ENCODE assay signal across 8 cellular contexts in the genomic region with DNA sequence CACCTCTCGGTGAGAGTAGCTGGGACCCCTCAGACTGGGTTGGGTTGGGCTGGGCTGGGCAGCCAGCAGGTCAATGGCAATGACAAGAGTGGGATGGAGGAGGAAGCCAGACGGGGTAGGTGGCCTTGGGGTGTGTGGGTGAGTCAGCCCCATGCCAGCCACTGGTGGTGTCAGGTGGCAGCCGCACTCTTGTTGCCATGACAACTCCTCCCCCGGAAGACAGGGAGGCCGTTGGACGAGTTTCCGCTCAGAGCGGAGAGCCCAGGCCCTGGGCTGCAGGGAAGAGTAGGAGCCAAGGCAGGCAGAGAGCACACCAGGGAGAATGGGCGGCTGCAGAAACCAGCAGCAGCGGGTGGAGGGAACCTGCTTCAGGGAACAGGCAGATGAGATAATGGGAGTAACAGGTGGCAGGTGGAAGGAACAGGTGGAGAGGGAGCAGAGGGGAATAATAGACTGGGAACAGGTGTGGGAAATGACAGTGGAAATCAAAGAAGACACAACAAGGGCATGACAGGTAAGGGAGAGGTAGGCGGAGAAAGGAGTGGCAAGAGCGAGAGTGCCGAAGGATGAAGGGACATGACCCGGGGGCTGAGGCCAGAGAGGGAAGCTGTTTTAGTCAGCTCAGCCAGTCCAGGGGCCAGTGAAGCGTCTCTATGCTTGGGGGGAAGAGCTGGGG. TPM values are rescaled to one million over a fixed set of nuclear protein-coding genes. Genes with fewer than 3 reads are reported as not detected.
DNase-seq lines count a peak whose midpoint lies in the region; ATAC-seq and TF ChIP-seq lines count a peak whose summit lies in the region.

No MANE protein-coding gene starts in this region.

- TF ChIP-seq CTCF in HEK293 (tag by site-specific recombination; IDR thresholded peaks at IDR 0.05) (no peak), WERI-Rb-1 (IDR thresholded peaks at IDR 0.05; ENCODE audit: low read depth, low read length) (no peak)

- peaks cover 20% of the 10 kb centered on the region for H3K27me3 Mint-ChIP-seq in stimulated activated naive CD8-positive, alpha-beta T cell treated with anti-CD3 and anti-CD28 coated beads, Interleukin-15, Interleukin-2, amounts not matched to agents 100 ng/mL and 50 ng/mL, for 24 hours

- no peaks in the 10 kb centered on the region for H3K9me3 Mint-ChIP-seq in stimulated activated naive CD8-positive, alpha-beta T cell treated with anti-CD3 and anti-CD28 coated beads, Interleukin-15, Interleukin-2, amounts not matched to agents 100 ng/mL and 50 ng/mL, for 24 hours

- H3K27ac ChIP-seq in HEK293 (ENCODE audit: extremely low read depth, low read depth, low read length), result no peak overlapping the region
- H3K27ac ChIP-seq in WERI-Rb-1, result no peak overlapping the region

- CTCF ChIA-PET in HEK293 (lab: Yijun Ruan, JAX), result interaction anchor here (1.1 kb wide), 1 partner anchor 42 kb away, joined by 4 read pairs; a partner anchor contains a TSS

- H3K9me3 ChIP-seq in HEK293 (ENCODE audit: control insufficient read depth, insufficient read depth, low read depth, low read length) (no peaks in the 10 kb centered on the region), WERI-Rb-1 (ENCODE audit: severe bottlenecking) (no peaks in the 10 kb centered on the region)

- H3K36me3 Mint-ChIP-seq in stimulated activated naive CD8-positive, alpha-beta T cell treated with anti-CD3 and anti-CD28 coated beads, Interleukin-15, Interleukin-2, amounts not matched to agents 100 ng/mL and 50 ng/mL, for 24 hours (ENCODE audit: low read depth), result no peaks in the 10 kb centered on the region

- H3K27me3 ChIP-seq in WERI-Rb-1 (ENCODE audit: insufficient read depth, low read depth, severe bottlenecking), result no peaks in the 10 kb centered on the region

- peak overlapping the region; percentile 43 for H3K4me3 Mint-ChIP-seq in stimulated activated naive CD8-positive, alpha-beta T cell treated with anti-CD3 and anti-CD28 coated beads, Interleukin-15, Interleukin-2, amounts not matched to agents 100 ng/mL and 50 ng/mL, for 24 hours

- H3K4me1 ChIP-seq in HEK293 (ENCODE audit: control insufficient read depth, insufficient read depth, low read length), result peaks cover 11% of the 10 kb centered on the region; the same call in 1 of the 2 replicates

- ATAC-seq in left colon, result peak; percentile 72
- no peak for ATAC-seq in HG03139 (IDR thresholded peaks at IDR 0.05; ENCODE audit: unreplicated experiment)
- no peak for ATAC-seq in HG03457 (IDR thresholded peaks at IDR 0.05; ENCODE audit: unreplicated experiment)

- POLR2A ChIA-PET in HEK293 (lab: Yijun Ruan, JAX), result no interaction called here

- intact Hi-C loops in left colon (cut with DNase I, micrococcal nuclease), result no loop called here

- H3K36me3 ChIP-seq in HEK293 (ENCODE audit: control insufficient read depth in 2 of 2, insufficient read depth in 1 of 2, low read length in 2 of 2), result peaks cover 0 to 36% of the 10 kb centered on the region in 2 experiments; a peak in 2 of 3 replicates
- peaks cover 55% of the 10 kb centered on the region for H3K36me3 ChIP-seq in WERI-Rb-1

- H3K4me1 Mint-ChIP-seq in stimulated activated naive CD8-positive, alpha-beta T cell treated with anti-CD3 and anti-CD28 coated beads, Interleukin-15, Interleukin-2, amounts not matched to agents 100 ng/mL and 50 ng/mL, for 24 hours (ENCODE audit: low read depth), result peaks cover 15% of the 10 kb centered on the region

- peak; percentile 44 for DNase-seq in NCI-H2227 treated with DMSO at 0.1 percent for 48 hours (lab: John Stamatoyannopoulos, UW)
- DNase-seq in amniotic epithelial cell (ENCODE audit: low read depth), result peak; percentile 72
- peak; percentile 42 to 81 for DNase-seq in left colon
- DNase-seq in WERI-Rb-1, result no peak

- H3K27ac Mint-ChIP-seq in stimulated activated naive CD8-positive, alpha-beta T cell treated with anti-CD3 and anti-CD28 coated beads, Interleukin-15, Interleukin-2, amounts not matched to agents 100 ng/mL and 50 ng/mL, for 24 hours, result peak overlapping the region; percentile 67

- H3K4me3 ChIP-seq in HEK293 (ENCODE audit: low read depth, low read length), result peak overlapping the region; percentile 6
- no peak overlapping the region for H3K4me3 ChIP-seq in WERI-Rb-1 (ENCODE audit: low read depth, low read length)

TF ChIP-seq in HEK293, 187 proteins besides CTCF, POLR2A, EP300 and RAD21 (continues in another document):
- TF ChIP-seq, protein P1, sequence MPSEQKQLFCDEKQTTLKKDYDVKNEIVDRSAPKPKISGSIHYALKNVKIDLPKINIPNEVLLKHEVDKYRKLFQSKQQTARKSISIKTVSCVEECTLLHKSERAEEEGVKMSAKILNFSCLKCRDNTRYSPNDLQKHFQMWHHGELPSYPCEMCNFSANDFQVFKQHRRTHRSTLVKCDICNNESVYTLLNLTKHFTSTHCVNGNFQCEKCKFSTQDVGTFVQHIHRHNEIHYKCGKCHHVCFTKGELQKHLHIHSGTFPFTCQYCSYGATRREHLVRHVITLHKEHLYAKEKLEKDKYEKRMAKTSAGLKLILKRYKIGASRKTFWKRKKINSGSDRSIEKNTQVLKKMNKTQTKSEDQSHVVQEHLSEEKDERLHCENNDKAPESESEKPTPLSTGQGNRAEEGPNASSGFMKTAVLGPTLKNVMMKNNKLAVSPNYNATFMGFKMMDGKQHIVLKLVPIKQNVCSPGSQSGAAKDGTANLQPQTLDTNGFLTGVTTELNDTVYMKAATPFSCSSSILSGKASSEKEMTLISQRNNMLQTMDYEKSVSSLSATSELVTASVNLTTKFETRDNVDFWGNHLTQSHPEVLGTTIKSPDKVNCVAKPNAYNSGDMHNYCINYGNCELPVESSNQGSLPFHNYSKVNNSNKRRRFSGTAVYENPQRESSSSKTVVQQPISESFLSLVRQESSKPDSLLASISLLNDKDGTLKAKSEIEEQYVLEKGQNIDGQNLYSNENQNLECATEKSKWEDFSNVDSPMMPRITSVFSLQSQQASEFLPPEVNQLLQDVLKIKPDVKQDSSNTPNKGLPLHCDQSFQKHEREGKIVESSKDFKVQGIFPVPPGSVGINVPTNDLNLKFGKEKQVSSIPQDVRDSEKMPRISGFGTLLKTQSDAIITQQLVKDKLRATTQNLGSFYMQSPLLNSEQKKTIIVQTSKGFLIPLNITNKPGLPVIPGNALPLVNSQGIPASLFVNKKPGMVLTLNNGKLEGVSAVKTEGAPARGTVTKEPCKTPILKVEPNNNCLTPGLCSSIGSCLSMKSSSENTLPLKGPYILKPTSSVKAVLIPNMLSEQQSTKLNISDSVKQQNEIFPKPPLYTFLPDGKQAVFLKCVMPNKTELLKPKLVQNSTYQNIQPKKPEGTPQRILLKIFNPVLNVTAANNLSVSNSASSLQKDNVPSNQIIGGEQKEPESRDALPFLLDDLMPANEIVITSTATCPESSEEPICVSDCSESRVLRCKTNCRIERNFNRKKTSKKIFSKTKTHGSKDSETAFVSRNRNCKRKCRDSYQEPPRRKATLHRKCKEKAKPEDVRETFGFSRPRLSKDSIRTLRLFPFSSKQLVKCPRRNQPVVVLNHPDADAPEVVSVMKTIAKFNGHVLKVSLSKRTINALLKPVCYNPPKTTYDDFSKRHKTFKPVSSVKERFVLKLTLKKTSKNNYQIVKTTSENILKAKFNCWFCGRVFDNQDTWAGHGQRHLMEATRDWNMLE (tag by site-specific recombination; conservative IDR thresholded peaks at IDR 0.05; ENCODE audit: low read depth), result no peak
- TF ChIP-seq SCRT1 (tag by site-specific recombination; IDR thresholded peaks at IDR 0.05; ENCODE audit: borderline replicate concordance), result peak; percentile 100
- peak; percentile 76 for TF ChIP-seq ZNF140 (tag by site-specific recombination; IDR thresholded peaks at IDR 0.05)
- TF ChIP-seq, protein P2, sequence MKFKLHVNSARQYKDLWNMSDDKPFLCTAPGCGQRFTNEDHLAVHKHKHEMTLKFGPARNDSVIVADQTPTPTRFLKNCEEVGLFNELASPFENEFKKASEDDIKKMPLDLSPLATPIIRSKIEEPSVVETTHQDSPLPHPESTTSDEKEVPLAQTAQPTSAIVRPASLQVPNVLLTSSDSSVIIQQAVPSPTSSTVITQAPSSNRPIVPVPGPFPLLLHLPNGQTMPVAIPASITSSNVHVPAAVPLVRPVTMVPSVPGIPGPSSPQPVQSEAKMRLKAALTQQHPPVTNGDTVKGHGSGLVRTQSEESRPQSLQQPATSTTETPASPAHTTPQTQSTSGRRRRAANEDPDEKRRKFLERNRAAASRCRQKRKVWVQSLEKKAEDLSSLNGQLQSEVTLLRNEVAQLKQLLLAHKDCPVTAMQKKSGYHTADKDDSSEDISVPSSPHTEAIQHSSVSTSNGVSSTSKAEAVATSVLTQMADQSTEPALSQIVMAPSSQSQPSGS (tag by site-specific recombination; IDR thresholded peaks at IDR 0.05; ENCODE audit: low read depth), result no peak
- no peak; the same call in 1 of the 2 replicates for TF ChIP-seq ZNF146 (tag by site-specific recombination; IDR thresholded peaks at IDR 0.05)
- no peak for TF ChIP-seq ZNF792 (tag by site-specific recombination; IDR thresholded peaks at IDR 0.05)
- TF ChIP-seq ZNF37A (tag by site-specific recombination; IDR thresholded peaks at IDR 0.05), result no peak
- no peak for TF ChIP-seq ZNF626 (tag by site-specific recombination; IDR thresholded peaks at IDR 0.05)
- TF ChIP-seq RBAK (tag by site-specific recombination; IDR thresholded peaks at IDR 0.05), result no peak
- TF ChIP-seq, protein P3, sequence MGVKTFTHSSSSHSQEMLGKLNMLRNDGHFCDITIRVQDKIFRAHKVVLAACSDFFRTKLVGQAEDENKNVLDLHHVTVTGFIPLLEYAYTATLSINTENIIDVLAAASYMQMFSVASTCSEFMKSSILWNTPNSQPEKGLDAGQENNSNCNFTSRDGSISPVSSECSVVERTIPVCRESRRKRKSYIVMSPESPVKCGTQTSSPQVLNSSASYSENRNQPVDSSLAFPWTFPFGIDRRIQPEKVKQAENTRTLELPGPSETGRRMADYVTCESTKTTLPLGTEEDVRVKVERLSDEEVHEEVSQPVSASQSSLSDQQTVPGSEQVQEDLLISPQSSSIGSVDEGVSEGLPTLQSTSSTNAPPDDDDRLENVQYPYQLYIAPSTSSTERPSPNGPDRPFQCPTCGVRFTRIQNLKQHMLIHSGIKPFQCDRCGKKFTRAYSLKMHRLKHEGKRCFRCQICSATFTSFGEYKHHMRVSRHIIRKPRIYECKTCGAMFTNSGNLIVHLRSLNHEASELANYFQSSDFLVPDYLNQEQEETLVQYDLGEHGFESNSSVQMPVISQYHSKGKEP (tag by site-specific recombination; IDR thresholded peaks at IDR 0.05), result no peak
- no peak for TF ChIP-seq ZNF311 (tag by site-specific recombination; IDR thresholded peaks at IDR 0.05; ENCODE audit: borderline replicate concordance)
- peak; percentile 93 for TF ChIP-seq PRDM1 (tag by site-specific recombination; IDR thresholded peaks at IDR 0.05)
- peak; percentile 94 for TF ChIP-seq ZFHX2 (tag by site-specific recombination; conservative IDR thresholded peaks at IDR 0.05)
- no peak for TF ChIP-seq ZNF23 (tag by site-specific recombination; IDR thresholded peaks at IDR 0.05; ENCODE audit: borderline replicate concordance)
- no peak for TF ChIP-seq YY2 (tag by site-specific recombination; IDR thresholded peaks at IDR 0.05)
- TF ChIP-seq ZNF239 (tag by site-specific recombination; IDR thresholded peaks at IDR 0.05), result no peak

RNA-seq across cellular contexts. Expression of a gene that starts 8.7 kb away (rescaled TPM):
- total RNA-seq in left colon, result 1 to 10 TPM; 3.9 to 7.3 TPM

RNA-seq across cellular contexts. Expression of a gene that starts 42.7 kb away (rescaled TPM):
- 10 to 100 TPM; 14.7 to 17.6 TPM for total RNA-seq in left colon
